Comparison of ENCODE assay signal across 1 cellular context in the genomic region with DNA sequence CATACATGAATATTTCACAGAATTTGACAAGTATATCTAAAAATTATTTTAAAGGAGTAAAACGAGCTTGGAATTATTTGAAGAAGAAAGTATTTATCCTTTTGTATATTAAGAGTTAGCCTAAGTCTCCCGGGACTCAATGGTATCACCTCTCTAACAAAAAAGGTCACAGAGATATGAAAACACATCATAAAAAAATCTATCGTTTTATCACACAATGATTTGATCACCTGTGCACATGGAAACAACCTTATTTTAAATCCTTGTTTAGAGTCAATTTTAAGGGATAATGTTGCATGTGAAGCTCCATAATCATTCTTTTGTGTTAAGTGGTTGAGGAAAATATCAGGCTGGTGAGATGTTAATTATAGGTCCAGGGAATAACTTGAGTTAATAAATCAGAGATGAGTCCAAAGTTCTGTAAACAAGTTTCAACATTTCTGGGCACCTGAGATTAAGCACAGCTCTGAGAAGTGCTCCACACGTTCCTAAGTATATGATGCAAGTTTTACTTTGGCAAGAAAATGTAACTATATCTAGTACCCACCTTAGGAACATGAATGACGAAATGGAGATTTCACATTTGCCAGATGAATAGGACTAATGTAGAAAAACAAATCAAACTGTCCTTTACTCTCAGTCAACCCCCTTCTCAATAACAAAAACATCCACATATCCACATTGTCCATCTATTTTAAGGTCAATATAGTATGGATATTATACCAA.
TF ChIP-seq lines count a peak whose summit lies in the region.

No MANE protein-coding gene starts in this region.

TF ChIP-seq in HCT116, 20 proteins besides CTCF, POLR2A, EP300 and RAD21 (continued from another document):
- no peak for TF ChIP-seq YY1 (IDR thresholded peaks at IDR 0.05; ENCODE audit: extremely low read depth, insufficient replicate concordance, low read depth, low read length)
